Comparison of ENCODE assay signal across 8 cellular contexts in the genomic region with DNA sequence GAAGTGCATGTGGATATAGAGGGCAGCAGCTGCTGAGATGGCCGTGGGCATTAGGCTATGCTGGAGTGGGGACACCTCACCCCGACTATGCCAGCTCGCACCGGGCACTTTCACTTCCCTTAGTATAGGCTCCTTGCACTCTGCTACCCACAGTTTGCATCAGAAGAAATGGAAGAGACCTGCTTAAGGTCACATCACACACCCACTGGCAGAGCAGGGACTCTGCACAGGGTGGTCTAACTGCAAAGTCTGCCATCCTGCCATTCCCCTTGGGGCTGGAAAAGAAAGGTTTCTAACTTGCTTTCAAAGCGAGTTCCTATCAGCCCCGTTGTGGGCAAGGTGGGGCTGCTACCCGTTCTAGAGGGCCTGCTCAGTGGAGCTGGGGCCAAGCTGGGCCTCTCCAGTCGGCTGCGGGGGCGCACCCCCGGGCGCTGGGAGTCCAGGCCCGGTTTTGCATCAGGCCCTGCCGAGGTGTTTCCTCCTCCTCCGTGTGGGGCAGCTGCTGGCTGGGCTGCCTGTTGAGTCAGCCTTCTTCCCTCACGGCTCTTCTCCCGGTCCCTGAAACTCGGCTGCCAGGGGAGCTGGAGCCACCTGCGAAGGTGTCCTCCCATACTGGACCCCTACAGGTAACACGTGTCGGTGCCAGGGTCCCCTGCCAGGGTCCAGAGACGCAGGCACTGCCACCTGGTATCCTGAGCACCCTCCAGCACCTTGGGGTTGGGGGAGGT. TPM values are rescaled to one million over a fixed set of nuclear protein-coding genes. Genes with fewer than 3 reads are reported as not detected.
DNase-seq lines count a peak whose midpoint lies in the region; ATAC-seq and TF ChIP-seq lines count a peak whose summit lies in the region.

A gene with protein sequence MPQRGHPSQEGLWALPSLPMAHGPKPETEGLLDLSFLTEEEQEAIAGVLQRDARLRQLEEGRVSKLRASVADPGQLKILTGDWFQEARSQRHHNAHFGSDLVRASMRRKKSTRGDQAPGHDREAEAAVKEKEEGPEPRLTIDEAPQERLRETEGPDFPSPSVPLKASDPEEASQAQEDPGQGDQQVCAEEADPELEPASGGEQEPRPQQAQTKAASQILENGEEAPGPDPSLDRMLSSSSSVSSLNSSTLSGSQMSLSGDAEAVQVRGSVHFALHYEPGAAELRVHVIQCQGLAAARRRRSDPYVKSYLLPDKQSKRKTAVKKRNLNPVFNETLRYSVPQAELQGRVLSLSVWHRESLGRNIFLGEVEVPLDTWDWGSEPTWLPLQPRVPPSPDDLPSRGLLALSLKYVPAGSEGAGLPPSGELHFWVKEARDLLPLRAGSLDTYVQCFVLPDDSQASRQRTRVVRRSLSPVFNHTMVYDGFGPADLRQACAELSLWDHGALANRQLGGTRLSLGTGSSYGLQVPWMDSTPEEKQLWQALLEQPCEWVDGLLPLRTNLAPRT (plus strand): TSS at position 498 of the 728 bp plus-strand sequence. CDS start 3,313 bp downstream, outside the sequence.

- no peaks in the 10 kb centered on the region for H3K27me3 Mint-ChIP-seq in activated T-helper 17 cell treated with anti-CD3 and anti-CD28 coated beads, Interleukin-2, amount 50 U/mL, for 72 hours

- H3K27ac Mint-ChIP-seq in activated T-helper 17 cell treated with anti-CD3 and anti-CD28 coated beads, Interleukin-2, amount 50 U/mL, for 72 hours: peak within 1 kb of the TSS; percentile 84

- peak within 1 kb of the TSS; percentile 34; the same call in 1 of the 2 replicates for H3K9ac ChIP-seq in HUES64 (ENCODE audit: low read depth, low read length)

- H3K9me3 ChIP-seq in A673 (ENCODE audit: low read depth, low read length, poor library complexity, severe bottlenecking): no peaks in the 10 kb centered on the region
- no peaks in the 10 kb centered on the region for H3K9me3 ChIP-seq in HUES64 (ENCODE audit: insufficient read depth, low read depth, low read length)

- H3K4me3 Mint-ChIP-seq in activated T-helper 17 cell treated with anti-CD3 and anti-CD28 coated beads, Interleukin-2, amount 50 U/mL, for 72 hours: peak within 1 kb of the TSS; percentile 90

- intact Hi-C loops in A673 (cut with micrococcal nuclease; ENCODE audit: unreplicated experiment): no loop called here
- intact Hi-C loops in posterior cingulate gyrus (cut with DNase I): no loop called here

- 24% methylated on average over 22 of the region's 22 CpGs for WGBS in HUES64

- POLR2A ChIA-PET in A673 (lab: Charles Lee; ENCODE audit: low non-redundant PET): no interaction called here

- H3K36me3 Mint-ChIP-seq in activated T-helper 17 cell treated with anti-CD3 and anti-CD28 coated beads, Interleukin-2, amount 50 U/mL, for 72 hours (ENCODE audit: low read depth): peaks cover 22% of the 10 kb centered on the region

- H3K36me3 ChIP-seq in A673 (ENCODE audit: insufficient read depth, low read length, poor library complexity, severe bottlenecking): peaks cover 3% of the 10 kb centered on the region
- H3K36me3 ChIP-seq in HUES64 (ENCODE audit: insufficient read depth, low read length): no peaks in the 10 kb centered on the region; the same call in 1 of the 2 replicates

- CTCF ChIA-PET in A673 (lab: Charles Lee): interaction anchor here (1.3 kb wide), 1 partner anchor 41 kb away, joined by 3 read pairs; no protein-coding TSS in a partner anchor

- DNase-seq in A673 (ENCODE audit: low spot score): peak; percentile 65
- peak; percentile 95 for DNase-seq in RPMI8226
- DNase-seq in foreskin fibroblast: peak; percentile 67 to 88
- DNase-seq in posterior cingulate gyrus: peak in 7 of 10 donors; percentile 39 to 94 (median 64)

- BruUV-seq in A673 (replicated peaks; lab: Mats Ljungman, UMichigan): no TSS peak

- H3K4me3 ChIP-seq in A673 (ENCODE audit: low read depth, low read length, poor library complexity, severe bottlenecking) (peak within 1 kb of the TSS; percentile 30), HUES64 (ENCODE audit: low read length) (peak within 1 kb of the TSS; percentile 42), foreskin fibroblast (ENCODE audit: low read depth in 1 of 2, low read length in 2 of 2) (no peak within 1 kb of the TSS)

- H3K27me3 ChIP-seq in A673 (replicated peaks; ENCODE audit: insufficient read depth, low read depth, low read length, poor library complexity) (no peaks in the 10 kb centered on the region), HUES64 (ENCODE audit: insufficient read depth, low read length) (no peaks in the 10 kb centered on the region)

- H3K27ac ChIP-seq in A673 (ENCODE audit: low read depth, low read length, poor library complexity, severe bottlenecking): peak within 1 kb of the TSS; percentile 19
- no peak within 1 kb of the TSS for H3K27ac ChIP-seq in HUES64 (ENCODE audit: low read depth, low read length)

- peaks cover 34% of the 10 kb centered on the region for H3K4me1 Mint-ChIP-seq in activated T-helper 17 cell treated with anti-CD3 and anti-CD28 coated beads, Interleukin-2, amount 50 U/mL, for 72 hours

- no peak for TF ChIP-seq CTCF in A673 (conservative IDR thresholded peaks at IDR 0.05; ENCODE audit: low read depth, low read length)
- TF ChIP-seq CTCF in foreskin fibroblast (IDR thresholded peaks at IDR 0.05; ENCODE audit: low read depth, low read length): no peak

- no peaks in the 10 kb centered on the region for H3K9me3 Mint-ChIP-seq in activated T-helper 17 cell treated with anti-CD3 and anti-CD28 coated beads, Interleukin-2, amount 50 U/mL, for 72 hours

- ATAC-seq in GM18858 (IDR thresholded peaks at IDR 0.05; ENCODE audit: unreplicated experiment): peak; percentile 48
- peak; percentile 57 for ATAC-seq in activated T-helper 17 cell treated with anti-CD3 and anti-CD28 coated beads, Interleukin-2, amount 50 U/mL, for 72 hours (replicated peaks)
- ATAC-seq in HG02870 (IDR thresholded peaks at IDR 0.05; ENCODE audit: unreplicated experiment): no peak

- H3K4me1 ChIP-seq in A673 (ENCODE audit: insufficient read depth, low read length, poor library complexity, severe bottlenecking): peaks cover 12% of the 10 kb centered on the region
- H3K4me1 ChIP-seq in HUES64 (ENCODE audit: insufficient read depth, low read length): peaks cover 26% of the 10 kb centered on the region

RNA-seq across cellular contexts. Expression of the gene that starts here (rescaled TPM):
- total RNA-seq in A673 (2021): 2.1 and 3.6 TPM in 2 replicates
- polyA plus RNA-seq in HUES64 (2013, experiment 1 of 2): 5.5 TPM
- polyA plus RNA-seq in HUES64 (2013, experiment 2 of 2): 5.3 TPM
- total RNA-seq in activated T-helper 17 cell treated with anti-CD3 and anti-CD28 coated beads, Interleukin-2, amount 50 U/mL, for 72 hours: 10 to 100 TPM; 26.0 to 43.4 TPM

Comparison
In these comparisons a context has a peak if more than half of its experiments do, and no peak if none do; other contexts are left out.
1. H3K4me3 ChIP-seq: peak in A673 (single experiment) and HUES64 (single experiment); none in foreskin fibroblast (0 of 2).
2. Peak in every context shown above with its lines, with median percentiles within 50 percentile points of each other: DNase-seq.